ENCODE assay signal across 2 cellular contexts in the genomic region with DNA sequence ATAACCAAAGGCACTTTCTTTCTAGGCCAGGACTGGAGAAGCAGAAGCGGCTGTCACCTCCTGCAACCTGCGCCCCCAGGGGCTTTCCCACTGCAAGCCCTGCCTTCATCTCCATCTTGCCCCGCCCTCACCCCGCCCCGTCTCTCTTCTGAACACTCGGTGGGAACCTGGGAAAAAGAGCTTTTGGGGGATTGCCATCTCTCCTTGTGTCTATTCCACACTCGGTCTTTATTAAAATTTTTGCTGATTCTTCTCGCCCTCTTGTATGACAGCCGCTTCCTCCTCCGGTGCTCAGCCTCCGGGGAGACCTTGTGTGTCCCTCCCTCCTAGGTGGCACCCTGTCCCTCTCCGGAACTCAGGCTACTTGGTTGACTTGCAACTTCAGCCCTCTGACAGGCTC.
TF ChIP-seq lines count a peak whose summit lies in the region.

No MANE protein-coding gene starts in this region.

TF ChIP-seq in WTC11, 78 proteins besides CTCF, POLR2A, EP300 and RAD21:
- TF ChIP-seq OVOL2 (CRISPR knock-in tag; IDR thresholded peaks at IDR 0.05; ENCODE audit: borderline replicate concordance) = no peak
- no peak for TF ChIP-seq ZNF671 (CRISPR knock-in tag; IDR thresholded peaks at IDR 0.05)
- no peak for TF ChIP-seq HMGA2 (CRISPR knock-in tag; IDR thresholded peaks at IDR 0.05)
- TF ChIP-seq, protein P1, sequence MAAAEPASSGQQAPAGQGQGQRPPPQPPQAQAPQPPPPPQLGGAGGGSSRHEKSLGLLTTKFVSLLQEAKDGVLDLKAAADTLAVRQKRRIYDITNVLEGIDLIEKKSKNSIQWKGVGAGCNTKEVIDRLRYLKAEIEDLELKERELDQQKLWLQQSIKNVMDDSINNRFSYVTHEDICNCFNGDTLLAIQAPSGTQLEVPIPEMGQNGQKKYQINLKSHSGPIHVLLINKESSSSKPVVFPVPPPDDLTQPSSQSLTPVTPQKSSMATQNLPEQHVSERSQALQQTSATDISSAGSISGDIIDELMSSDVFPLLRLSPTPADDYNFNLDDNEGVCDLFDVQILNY (CRISPR knock-in tag; IDR thresholded peaks at IDR 0.05) = no peak
- TF ChIP-seq USF2 (CRISPR knock-in tag; IDR thresholded peaks at IDR 0.05) = no peak
- TF ChIP-seq AR (CRISPR knock-in tag; IDR thresholded peaks at IDR 0.05) = no peak

TF ChIP-seq in H1, 55 proteins besides CTCF, POLR2A, EP300 and RAD21:
- TF ChIP-seq, protein P2, sequence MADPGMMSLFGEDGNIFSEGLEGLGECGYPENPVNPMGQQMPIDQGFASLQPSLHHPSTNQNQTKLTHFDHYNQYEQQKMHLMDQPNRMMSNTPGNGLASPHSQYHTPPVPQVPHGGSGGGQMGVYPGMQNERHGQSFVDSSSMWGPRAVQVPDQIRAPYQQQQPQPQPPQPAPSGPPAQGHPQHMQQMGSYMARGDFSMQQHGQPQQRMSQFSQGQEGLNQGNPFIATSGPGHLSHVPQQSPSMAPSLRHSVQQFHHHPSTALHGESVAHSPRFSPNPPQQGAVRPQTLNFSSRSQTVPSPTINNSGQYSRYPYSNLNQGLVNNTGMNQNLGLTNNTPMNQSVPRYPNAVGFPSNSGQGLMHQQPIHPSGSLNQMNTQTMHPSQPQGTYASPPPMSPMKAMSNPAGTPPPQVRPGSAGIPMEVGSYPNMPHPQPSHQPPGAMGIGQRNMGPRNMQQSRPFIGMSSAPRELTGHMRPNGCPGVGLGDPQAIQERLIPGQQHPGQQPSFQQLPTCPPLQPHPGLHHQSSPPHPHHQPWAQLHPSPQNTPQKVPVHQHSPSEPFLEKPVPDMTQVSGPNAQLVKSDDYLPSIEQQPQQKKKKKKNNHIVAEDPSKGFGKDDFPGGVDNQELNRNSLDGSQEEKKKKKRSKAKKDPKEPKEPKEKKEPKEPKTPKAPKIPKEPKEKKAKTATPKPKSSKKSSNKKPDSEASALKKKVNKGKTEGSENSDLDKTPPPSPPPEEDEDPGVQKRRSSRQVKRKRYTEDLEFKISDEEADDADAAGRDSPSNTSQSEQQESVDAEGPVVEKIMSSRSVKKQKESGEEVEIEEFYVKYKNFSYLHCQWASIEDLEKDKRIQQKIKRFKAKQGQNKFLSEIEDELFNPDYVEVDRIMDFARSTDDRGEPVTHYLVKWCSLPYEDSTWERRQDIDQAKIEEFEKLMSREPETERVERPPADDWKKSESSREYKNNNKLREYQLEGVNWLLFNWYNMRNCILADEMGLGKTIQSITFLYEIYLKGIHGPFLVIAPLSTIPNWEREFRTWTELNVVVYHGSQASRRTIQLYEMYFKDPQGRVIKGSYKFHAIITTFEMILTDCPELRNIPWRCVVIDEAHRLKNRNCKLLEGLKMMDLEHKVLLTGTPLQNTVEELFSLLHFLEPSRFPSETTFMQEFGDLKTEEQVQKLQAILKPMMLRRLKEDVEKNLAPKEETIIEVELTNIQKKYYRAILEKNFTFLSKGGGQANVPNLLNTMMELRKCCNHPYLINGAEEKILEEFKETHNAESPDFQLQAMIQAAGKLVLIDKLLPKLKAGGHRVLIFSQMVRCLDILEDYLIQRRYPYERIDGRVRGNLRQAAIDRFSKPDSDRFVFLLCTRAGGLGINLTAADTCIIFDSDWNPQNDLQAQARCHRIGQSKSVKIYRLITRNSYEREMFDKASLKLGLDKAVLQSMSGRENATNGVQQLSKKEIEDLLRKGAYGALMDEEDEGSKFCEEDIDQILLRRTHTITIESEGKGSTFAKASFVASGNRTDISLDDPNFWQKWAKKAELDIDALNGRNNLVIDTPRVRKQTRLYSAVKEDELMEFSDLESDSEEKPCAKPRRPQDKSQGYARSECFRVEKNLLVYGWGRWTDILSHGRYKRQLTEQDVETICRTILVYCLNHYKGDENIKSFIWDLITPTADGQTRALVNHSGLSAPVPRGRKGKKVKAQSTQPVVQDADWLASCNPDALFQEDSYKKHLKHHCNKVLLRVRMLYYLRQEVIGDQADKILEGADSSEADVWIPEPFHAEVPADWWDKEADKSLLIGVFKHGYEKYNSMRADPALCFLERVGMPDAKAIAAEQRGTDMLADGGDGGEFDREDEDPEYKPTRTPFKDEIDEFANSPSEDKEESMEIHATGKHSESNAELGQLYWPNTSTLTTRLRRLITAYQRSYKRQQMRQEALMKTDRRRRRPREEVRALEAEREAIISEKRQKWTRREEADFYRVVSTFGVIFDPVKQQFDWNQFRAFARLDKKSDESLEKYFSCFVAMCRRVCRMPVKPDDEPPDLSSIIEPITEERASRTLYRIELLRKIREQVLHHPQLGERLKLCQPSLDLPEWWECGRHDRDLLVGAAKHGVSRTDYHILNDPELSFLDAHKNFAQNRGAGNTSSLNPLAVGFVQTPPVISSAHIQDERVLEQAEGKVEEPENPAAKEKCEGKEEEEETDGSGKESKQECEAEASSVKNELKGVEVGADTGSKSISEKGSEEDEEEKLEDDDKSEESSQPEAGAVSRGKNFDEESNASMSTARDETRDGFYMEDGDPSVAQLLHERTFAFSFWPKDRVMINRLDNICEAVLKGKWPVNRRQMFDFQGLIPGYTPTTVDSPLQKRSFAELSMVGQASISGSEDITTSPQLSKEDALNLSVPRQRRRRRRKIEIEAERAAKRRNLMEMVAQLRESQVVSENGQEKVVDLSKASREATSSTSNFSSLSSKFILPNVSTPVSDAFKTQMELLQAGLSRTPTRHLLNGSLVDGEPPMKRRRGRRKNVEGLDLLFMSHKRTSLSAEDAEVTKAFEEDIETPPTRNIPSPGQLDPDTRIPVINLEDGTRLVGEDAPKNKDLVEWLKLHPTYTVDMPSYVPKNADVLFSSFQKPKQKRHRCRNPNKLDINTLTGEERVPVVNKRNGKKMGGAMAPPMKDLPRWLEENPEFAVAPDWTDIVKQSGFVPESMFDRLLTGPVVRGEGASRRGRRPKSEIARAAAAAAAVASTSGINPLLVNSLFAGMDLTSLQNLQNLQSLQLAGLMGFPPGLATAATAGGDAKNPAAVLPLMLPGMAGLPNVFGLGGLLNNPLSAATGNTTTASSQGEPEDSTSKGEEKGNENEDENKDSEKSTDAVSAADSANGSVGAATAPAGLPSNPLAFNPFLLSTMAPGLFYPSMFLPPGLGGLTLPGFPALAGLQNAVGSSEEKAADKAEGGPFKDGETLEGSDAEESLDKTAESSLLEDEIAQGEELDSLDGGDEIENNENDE (IDR thresholded peaks at IDR 0.05; ENCODE audit: insufficient replicate concordance, low read length) = no peak
- TF ChIP-seq SAP30 (IDR thresholded peaks at IDR 0.05; ENCODE audit: insufficient read depth, insufficient replicate concordance, low read length) (no peak), CHD2 (IDR thresholded peaks at IDR 0.05; ENCODE audit: low read length) (no peak), RFX5 (IDR thresholded peaks at IDR 0.05; ENCODE audit: borderline replicate concordance, low read depth, low read length) (no peak), RNF2 (IDR thresholded peaks at IDR 0.05; ENCODE audit: borderline replicate concordance, low read depth, low read length, missing control alignments, poor library complexity, severe bottlenecking) (no peak), RXRA (IDR thresholded peaks at IDR 0.05; ENCODE audit: insufficient read depth, low read depth, low read length) (no peak), EZH2 (IDR thresholded peaks at IDR 0.05; ENCODE audit: low read depth, low read length, severe bottlenecking) (no peak), NANOG (IDR thresholded peaks at IDR 0.05; ENCODE audit: insufficient read depth, low read depth, low read length, poor library complexity, severe bottlenecking) (no peak), KDM5A (IDR thresholded peaks at IDR 0.05; ENCODE audit: low read length) (no peak), RBBP5 (IDR thresholded peaks at IDR 0.05; ENCODE audit: borderline replicate concordance, low read depth, low read length) (no peak)
- TF ChIP-seq, protein P3, sequence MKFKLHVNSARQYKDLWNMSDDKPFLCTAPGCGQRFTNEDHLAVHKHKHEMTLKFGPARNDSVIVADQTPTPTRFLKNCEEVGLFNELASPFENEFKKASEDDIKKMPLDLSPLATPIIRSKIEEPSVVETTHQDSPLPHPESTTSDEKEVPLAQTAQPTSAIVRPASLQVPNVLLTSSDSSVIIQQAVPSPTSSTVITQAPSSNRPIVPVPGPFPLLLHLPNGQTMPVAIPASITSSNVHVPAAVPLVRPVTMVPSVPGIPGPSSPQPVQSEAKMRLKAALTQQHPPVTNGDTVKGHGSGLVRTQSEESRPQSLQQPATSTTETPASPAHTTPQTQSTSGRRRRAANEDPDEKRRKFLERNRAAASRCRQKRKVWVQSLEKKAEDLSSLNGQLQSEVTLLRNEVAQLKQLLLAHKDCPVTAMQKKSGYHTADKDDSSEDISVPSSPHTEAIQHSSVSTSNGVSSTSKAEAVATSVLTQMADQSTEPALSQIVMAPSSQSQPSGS (IDR thresholded peaks at IDR 0.05; ENCODE audit: low read length) = no peak
- TF ChIP-seq, protein P4, sequence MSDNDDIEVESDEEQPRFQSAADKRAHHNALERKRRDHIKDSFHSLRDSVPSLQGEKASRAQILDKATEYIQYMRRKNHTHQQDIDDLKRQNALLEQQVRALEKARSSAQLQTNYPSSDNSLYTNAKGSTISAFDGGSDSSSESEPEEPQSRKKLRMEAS (IDR thresholded peaks at IDR 0.05) = no peak
